ENCODE assay signal across 20 cellular contexts in genomic region chr14:44405350-44405619, GRCh38.
"Had no signal": no experiment of that assay in that cellular context is flagged by ENCODE, and none has a peak within 500 bp of the region (broad histone marks: within the 10 kb centered on the region; RNA-seq: fewer than 3 reads in every experiment).

No MANE protein-coding gene starts in this region.

- H3K27ac ChIP-seq: KMS-11, RWPE1 had no signal

- H3K9me3 ChIP-seq: SK-N-SH had no signal

- DNase-seq: IMR-90, Kasumi-1, MM.1S, NCI-H1092 treated with DMSO at 0.1 percent for 48 hours, NCI-H1436, NCI-H187, NCI-H2029, NCI-H2081 treated with DMSO at 0.1 percent for 48 hours, NCI-H2171, NCI-H226, NCI-H526 treated with DMSO at 0.1 percent for 48 hours, NCI-H774, PC-3, SHP77, SK-N-SH, SW 1271 had no signal

- ATAC-seq: HepG2, Panc1 had no signal
